11 cellular contexts compared by ENCODE assay signal in the genomic region with DNA sequence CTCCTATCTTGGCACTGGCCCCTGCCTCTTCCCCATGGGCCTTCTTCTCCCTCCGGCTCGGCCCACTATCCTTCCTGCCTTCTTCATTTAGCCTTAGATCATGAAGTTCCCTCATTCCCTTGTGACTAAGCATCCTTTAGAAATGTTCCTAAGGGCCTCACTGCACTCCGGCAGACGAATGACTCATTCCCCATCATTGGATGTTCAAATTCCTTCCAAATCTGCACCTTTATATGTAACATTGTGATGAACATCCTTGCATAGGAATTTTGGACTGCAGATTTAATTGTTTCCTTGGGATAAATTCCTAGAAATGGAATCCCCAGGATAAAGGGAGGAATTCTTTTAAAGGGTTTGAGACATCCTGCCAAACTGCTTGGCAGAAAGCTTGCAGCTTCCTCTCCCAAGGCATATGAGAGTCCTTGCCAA. TPM values are rescaled to one million over a fixed set of nuclear protein-coding genes. Genes with fewer than 3 reads are reported as not detected.
DNase-seq lines count a peak whose midpoint lies in the region; ATAC-seq and TF ChIP-seq lines count a peak whose summit lies in the region.
"Had no signal": no experiment of that assay in that cellular context is flagged by ENCODE, and none has a peak within 500 bp of the region (broad histone marks: within the 10 kb centered on the region; RNA-seq: fewer than 3 reads in every experiment).

No MANE protein-coding gene starts in this region.

- H3K27me3 ChIP-seq in esophagus (ENCODE audit: control insufficient read depth in 1 of 2, insufficient read depth in 2 of 2, low read length in 2 of 2) (no peaks in the 10 kb centered on the region), Caco-2 (replicated peaks; ENCODE audit: control insufficient read depth, insufficient read depth, low read length) (no peaks in the 10 kb centered on the region)

- H3K27ac ChIP-seq in esophagus (ENCODE audit: low read depth in 2 of 2, low read length in 1 of 2): peak overlapping the region; percentile 47 to 76

- no peaks in the 10 kb centered on the region for H3K9me3 ChIP-seq in esophagus (ENCODE audit: control insufficient read depth in 2 of 2, insufficient read depth in 1 of 2, low read depth in 1 of 2, low read length in 1 of 2)
- H3K9me3 ChIP-seq in T-helper 17 cell (ENCODE audit: control insufficient read depth, low read length, poor library complexity, severe bottlenecking): no peaks in the 10 kb centered on the region
- no peaks in the 10 kb centered on the region for H3K9me3 ChIP-seq in Caco-2
- H3K9me3 ChIP-seq: mucosa of descending colon had no signal

- H3K27me3 Mint-ChIP-seq in osteocyte (ENCODE audit: unreplicated experiment): peaks cover 6% of the 10 kb centered on the region
- H3K27me3 Mint-ChIP-seq in activated CD8-positive, alpha-beta T cell treated with anti-CD3 and anti-CD28 coated beads for 36 hours: peaks cover 21% of the 10 kb centered on the region
- peaks cover 61% of the 10 kb centered on the region for H3K27me3 Mint-ChIP-seq in T-helper 17 cell
- H3K27me3 Mint-ChIP-seq in Caco-2 (ENCODE audit: insufficient read depth, unreplicated experiment): peaks cover 6% of the 10 kb centered on the region

- peak overlapping the region; percentile 39 for H3K27ac Mint-ChIP-seq in osteocyte (ENCODE audit: unreplicated experiment)
- no peak overlapping the region for H3K27ac Mint-ChIP-seq in activated CD8-positive, alpha-beta T cell treated with anti-CD3 and anti-CD28 coated beads for 36 hours
- H3K27ac Mint-ChIP-seq in T-helper 17 cell: no peak overlapping the region
- H3K27ac Mint-ChIP-seq in Caco-2 (ENCODE audit: unreplicated experiment): no peak overlapping the region
- H3K27ac Mint-ChIP-seq: stimulated activated naive CD8-positive, alpha-beta T cell treated with anti-CD3 and anti-CD28 coated beads, Interleukin-15, Interleukin-2, amounts not matched to agents 100 ng/mL and 50 ng/mL, for 24 hours had no signal

- H3K9me3 Mint-ChIP-seq in osteocyte (ENCODE audit: unreplicated experiment): peaks cover 3% of the 10 kb centered on the region
- H3K9me3 Mint-ChIP-seq in activated CD8-positive, alpha-beta T cell treated with anti-CD3 and anti-CD28 coated beads for 36 hours: no peaks in the 10 kb centered on the region
- peaks cover 17% of the 10 kb centered on the region for H3K9me3 Mint-ChIP-seq in Caco-2 (ENCODE audit: unreplicated experiment)
- H3K9me3 Mint-ChIP-seq: stimulated activated naive CD8-positive, alpha-beta T cell treated with anti-CD3 and anti-CD28 coated beads, Interleukin-15, Interleukin-2, amounts not matched to agents 100 ng/mL and 50 ng/mL, for 24 hours had no signal

- POLR2A ChIA-PET in activated CD8-positive, alpha-beta T cell treated with anti-CD3 and anti-CD28 coated beads for 36 hours (lab: Charles Lee): no interaction called here
- POLR2A ChIA-PET in Caco-2 (lab: Charles Lee): no interaction called here

- 19 to 50% methylated on average over 4 of the region's 4 CpGs for WGBS in esophagus, 2 donors

- no TSS peak for BruUV-seq in Caco-2 (replicated peaks; lab: Mats Ljungman, UMichigan)

- intact Hi-C loops in activated CD8-positive, alpha-beta T cell treated with anti-CD3 and anti-CD28 coated beads for 36 hours (cut with micrococcal nuclease): no loop called here
- intact Hi-C loops in Caco-2 (cut with micrococcal nuclease; ENCODE audit: unreplicated experiment): no loop called here

- TF ChIP-seq CTCF in osteocyte (IDR thresholded peaks at IDR 0.05) (no peak), Caco-2 (IDR thresholded peaks at IDR 0.05; ENCODE audit: insufficient read depth in 1 of 2, low read depth in 1 of 2, low read length in 1 of 2, severe bottlenecking in 1 of 2, unreplicated experiment in 1 of 2) (no peak)
- TF ChIP-seq CTCF in activated CD8-positive, alpha-beta T cell treated with anti-CD3 and anti-CD28 coated beads for 36 hours (IDR thresholded peaks at IDR 0.05): no peak

- H3K36me3 ChIP-seq in esophagus (ENCODE audit: control insufficient read depth in 2 of 2, insufficient read depth in 2 of 2, low read length in 1 of 2) (no peaks in the 10 kb centered on the region), Caco-2 (ENCODE audit: control insufficient read depth, insufficient read depth, low read length) (no peaks in the 10 kb centered on the region)

- H3K36me3 Mint-ChIP-seq in osteocyte (ENCODE audit: unreplicated experiment): no peaks in the 10 kb centered on the region
- H3K36me3 Mint-ChIP-seq in activated CD8-positive, alpha-beta T cell treated with anti-CD3 and anti-CD28 coated beads for 36 hours (ENCODE audit: low read depth): no peaks in the 10 kb centered on the region
- peaks cover 5% of the 10 kb centered on the region for H3K36me3 Mint-ChIP-seq in T-helper 17 cell (ENCODE audit: low read depth)
- no peaks in the 10 kb centered on the region for H3K36me3 Mint-ChIP-seq in Caco-2 (ENCODE audit: insufficient read depth, unreplicated experiment)

- CTCF ChIA-PET in activated CD8-positive, alpha-beta T cell treated with anti-CD3 and anti-CD28 coated beads for 36 hours (lab: Charles Lee): no interaction called here
- CTCF ChIA-PET in Caco-2 (lab: Charles Lee): no interaction called here

- no peak overlapping the region for H3K4me3 ChIP-seq in esophagus (ENCODE audit: low read depth in 1 of 2, low read length in 2 of 2)
- H3K4me3 ChIP-seq in Caco-2 (ENCODE audit: low read depth, low read length): no peak overlapping the region
- H3K4me3 ChIP-seq: mucosa of descending colon had no signal

- no peak for ATAC-seq in activated CD8-positive, alpha-beta T cell treated with anti-CD3 and anti-CD28 coated beads for 36 hours
- ATAC-seq in T-helper 17 cell (no peak), HG03280 (IDR thresholded peaks at IDR 0.05; ENCODE audit: unreplicated experiment) (no peak)
- ATAC-seq: mucosa of descending colon had no signal

- DNase-seq in DMS79 treated with DMSO at 0.1 percent for 48 hours (lab: John Stamatoyannopoulos, UW) (peak; percentile 57), RKO (ENCODE audit: low spot score) (peak; percentile 73), osteocyte (ENCODE audit: extremely low spot score, unreplicated experiment) (no peak), T-helper 17 cell (no peak), Caco-2 (no peak)
- no peak for DNase-seq in activated CD8-positive, alpha-beta T cell treated with anti-CD3 and anti-CD28 coated beads for 36 hours
- DNase-seq: mucosa of descending colon, NCI-H1436 treated with DMSO at 0.1 percent for 48 hours had no signal

- H3K4me3 Mint-ChIP-seq in osteocyte (ENCODE audit: unreplicated experiment): no peak overlapping the region
- H3K4me3 Mint-ChIP-seq in activated CD8-positive, alpha-beta T cell treated with anti-CD3 and anti-CD28 coated beads for 36 hours: no peak overlapping the region
- no peak overlapping the region for H3K4me3 Mint-ChIP-seq in T-helper 17 cell
- no peak overlapping the region for H3K4me3 Mint-ChIP-seq in Caco-2 (ENCODE audit: unreplicated experiment)
- H3K4me3 Mint-ChIP-seq: stimulated activated naive CD8-positive, alpha-beta T cell treated with anti-CD3 and anti-CD28 coated beads, Interleukin-15, Interleukin-2, amounts not matched to agents 100 ng/mL and 50 ng/mL, for 24 hours had no signal

- H3K4me1 Mint-ChIP-seq in osteocyte (ENCODE audit: unreplicated experiment): peaks cover 27% of the 10 kb centered on the region
- H3K4me1 Mint-ChIP-seq in activated CD8-positive, alpha-beta T cell treated with anti-CD3 and anti-CD28 coated beads for 36 hours (ENCODE audit: low read depth): peaks cover 14% of the 10 kb centered on the region
- H3K4me1 Mint-ChIP-seq in T-helper 17 cell: peaks cover 23% of the 10 kb centered on the region
- peaks cover 1% of the 10 kb centered on the region for H3K4me1 Mint-ChIP-seq in Caco-2 (ENCODE audit: low read depth, unreplicated experiment)

- H3K4me1 ChIP-seq in esophagus (ENCODE audit: control insufficient read depth in 2 of 2, insufficient read depth in 2 of 2, low read length in 1 of 2) (peaks cover 4 to 34% of the 10 kb centered on the region in 2 donors), Caco-2 (peaks cover 3% of the 10 kb centered on the region; the same call in 1 of the 2 replicates)

RNA-seq across cellular contexts. Expression of gene CRACDL, which starts 19.0 kb away (rescaled TPM):
- 10 to 100 TPM in 1 of 2 donors, 1 to 10 TPM in 1; 9.1 to 15.8 TPM for polyA plus RNA-seq in esophagus
- total RNA-seq in osteocyte (0.57 and 1.3 TPM in 2 replicates), T-helper 17 cell (under 1 TPM; 0.29 to 0.55 TPM), Caco-2 (2022) (0.77 and 1.1 TPM in 2 replicates)
- under 1 TPM; 0.09 to 0.38 TPM for total RNA-seq in activated CD8-positive, alpha-beta T cell treated with anti-CD3 and anti-CD28 coated beads for 36 hours

Comparison
In these comparisons a context has a peak if more than half of its experiments do, and no peak if none do; other contexts are left out.
1. DNase-seq: peak in DMS79 treated with DMSO at 0.1 percent for 48 hours (single experiment) and RKO (single experiment); none in osteocyte (single experiment), activated CD8-positive, alpha-beta T cell treated with anti-CD3 and anti-CD28 coated beads for 36 hours (single experiment), T-helper 17 cell (0 of 3) and Caco-2 (0 of 2).